Comparison of ENCODE assay signal across 8 cellular contexts in genomic region chr19:6577410-6578125, GRCh38.
DNase-seq lines count a peak whose midpoint lies in the region; ATAC-seq, FAIRE-seq and TF ChIP-seq lines count a peak whose summit lies in the region.

No MANE protein-coding gene starts in this region.

- H3K4me3 ChIP-seq in RWPE2 (ENCODE audit: severe bottlenecking) (no peak overlapping the region), mucosa of rectum (ENCODE audit: low read length in 2 of 2) (no peak overlapping the region)

- H3K36me3 ChIP-seq in RWPE2 (ENCODE audit: low read depth) = no peaks in the 10 kb centered on the region
- no peaks in the 10 kb centered on the region for H3K36me3 ChIP-seq in mucosa of rectum (ENCODE audit: control insufficient read depth in 2 of 2, insufficient read depth in 2 of 2, low read length in 2 of 2)

- H3K9ac ChIP-seq in mucosa of rectum (ENCODE audit: low read depth in 1 of 2, low read length in 2 of 2) = peak overlapping the region in 1 of 2 donors; percentile 43

- ATAC-seq in HG03097 (IDR thresholded peaks at IDR 0.05; ENCODE audit: low FRiP score, unreplicated experiment) (peak; percentile 78), RWPE2 (ENCODE audit: low read depth) (peak; percentile 86)

- TF ChIP-seq CTCF in RWPE2 (IDR thresholded peaks at IDR 0.05; ENCODE audit: poor library complexity, severe bottlenecking) = no peak

- peak; percentile 96 for FAIRE-seq in GM19239 (lab: Jason Lieb, UNC)

- H3K27ac ChIP-seq in RWPE2 (ENCODE audit: poor library complexity, severe bottlenecking) (peak overlapping the region; percentile 60), mucosa of rectum (ENCODE audit: low read depth in 2 of 2, low read length in 2 of 2) (peak overlapping the region; percentile 61 to 76)

- H3K9me3 ChIP-seq in RWPE2 (ENCODE audit: severe bottlenecking) = no peaks in the 10 kb centered on the region
- H3K9me3 ChIP-seq in mucosa of rectum (ENCODE audit: control insufficient read depth in 2 of 2, low read length in 2 of 2) = no peaks in the 10 kb centered on the region

- H3K4me1 ChIP-seq in RWPE2 (ENCODE audit: insufficient read depth, poor library complexity, severe bottlenecking) = peaks cover 24% of the 10 kb centered on the region
- peaks cover 6 to 12% of the 10 kb centered on the region in 2 donors for H3K4me1 ChIP-seq in mucosa of rectum (ENCODE audit: control insufficient read depth in 2 of 2, insufficient read depth in 2 of 2, low read length in 2 of 2)

- H3K27me3 ChIP-seq in RWPE2 (ENCODE audit: insufficient read depth, poor library complexity, severe bottlenecking) = no peaks in the 10 kb centered on the region
- H3K27me3 ChIP-seq in mucosa of rectum (ENCODE audit: control insufficient read depth in 2 of 2, insufficient read depth in 2 of 2, low read length in 2 of 2) = no peaks in the 10 kb centered on the region

- DNase-seq in COLO829 (ENCODE audit: low spot score) (peak; percentile 64), GM19239 (ENCODE audit: insufficient read length, low spot score) (peak; percentile 52), RWPE2 (ENCODE audit: low spot score) (peak; percentile 68), AML-193 (lab: John Stamatoyannopoulos, UW) (no peak), NCI-H2029 treated with DMSO at 0.1 percent for 48 hours (lab: John Stamatoyannopoulos, UW) (no peak)
- no peak for DNase-seq in stimulated activated CD4-positive, alpha-beta T cell treated with anti-CD3 and anti-CD28 coated beads, Interleukin-1b, Interleukin-23, amount 100 ng/mL, for 48 hours

Comparison
In these comparisons a context has a peak if more than half of its experiments do, and no peak if none do; other contexts are left out.
1. DNase-seq: peak in COLO829 (single experiment), GM19239 (single experiment) and RWPE2 (single experiment); none in AML-193 (0 of 2), stimulated activated CD4-positive, alpha-beta T cell treated with anti-CD3 and anti-CD28 coated beads, Interleukin-1b, Interleukin-23, amount 100 ng/mL, for 48 hours (single experiment) and NCI-H2029 treated with DMSO at 0.1 percent for 48 hours (single experiment).